7 cellular contexts compared by ENCODE assay signal in genomic region chr16:2884041-2884451, GRCh38.
DNase-seq lines count a peak whose midpoint lies in the region; ATAC-seq and TF ChIP-seq lines count a peak whose summit lies in the region.

No MANE protein-coding gene starts in this region.

- peak overlapping the region; percentile 74 to 90 for H3K27ac Mint-ChIP-seq in stimulated activated naive CD8-positive, alpha-beta T cell treated with anti-CD3 and anti-CD28 coated beads, Interleukin-15, amount 100 ng/mL, for 72 hours

- DNase-seq in HFF-Myc (ENCODE audit: extremely low read depth, low read depth) (no peak), WERI-Rb-1 (no peak), iPS DF 6.9 (ENCODE audit: low read depth, low spot score) (no peak), dedifferentiated amniotic fluid mesenchymal stem cell (ENCODE audit: extremely low spot score) (no peak), Ammon's horn (ENCODE audit: low spot score) (no peak), HuH-7.5 (ENCODE audit: low spot score) (no peak)
- DNase-seq in stimulated activated naive CD8-positive, alpha-beta T cell treated with anti-CD3 and anti-CD28 coated beads, Interleukin-15, amount 100 ng/mL, for 72 hours, result no peak

- ATAC-seq in stimulated activated naive CD8-positive, alpha-beta T cell treated with anti-CD3 and anti-CD28 coated beads, Interleukin-15, amount 100 ng/mL, for 72 hours, result no peak

- H3K9me3 Mint-ChIP-seq in stimulated activated naive CD8-positive, alpha-beta T cell treated with anti-CD3 and anti-CD28 coated beads, Interleukin-15, amount 100 ng/mL, for 72 hours, result peaks cover 3 to 7% of the 10 kb centered on the region in 2 donors

- no peaks in the 10 kb centered on the region for H3K27me3 Mint-ChIP-seq in stimulated activated naive CD8-positive, alpha-beta T cell treated with anti-CD3 and anti-CD28 coated beads, Interleukin-15, amount 100 ng/mL, for 72 hours

- peak overlapping the region; percentile 94 to 96 for H3K4me3 Mint-ChIP-seq in stimulated activated naive CD8-positive, alpha-beta T cell treated with anti-CD3 and anti-CD28 coated beads, Interleukin-15, amount 100 ng/mL, for 72 hours

- H3K27ac ChIP-seq in WERI-Rb-1 (no peak overlapping the region), iPS DF 6.9 (ENCODE audit: low read length) (no peak overlapping the region)

- H3K4me1 Mint-ChIP-seq in stimulated activated naive CD8-positive, alpha-beta T cell treated with anti-CD3 and anti-CD28 coated beads, Interleukin-15, amount 100 ng/mL, for 72 hours, result peaks cover 9% of the 10 kb centered on the region

- H3K4me1 ChIP-seq in iPS DF 6.9 (ENCODE audit: control insufficient read depth, insufficient read depth, low read length), result 0 out of 2 replicates have a peak, but pooled peaks cover 2% of the 10 kb centered on the region

- H3K27me3 ChIP-seq in WERI-Rb-1 (ENCODE audit: insufficient read depth, low read depth, severe bottlenecking) (no peaks in the 10 kb centered on the region), iPS DF 6.9 (ENCODE audit: control insufficient read depth, insufficient read depth, low read length) (no peaks in the 10 kb centered on the region)

- H3K9me3 ChIP-seq in WERI-Rb-1 (ENCODE audit: severe bottlenecking) (peaks cover 8% of the 10 kb centered on the region), iPS DF 6.9 (ENCODE audit: control insufficient read depth, insufficient read depth, low read length) (no peaks in the 10 kb centered on the region)

- no CpG with 5 or more reads among the region's 18 CpGs for WGBS in iPS DF 6.9 (ENCODE audit: insufficient coverage, insufficient read length)

- H3K4me3 ChIP-seq in HFF-Myc (replicated peaks; ENCODE audit: low read depth, low read length) (peak overlapping the region; percentile 83), WERI-Rb-1 (ENCODE audit: low read depth, low read length) (peak overlapping the region; percentile 85), iPS DF 6.9 (ENCODE audit: low read length) (peak overlapping the region; percentile 62; the same call in 1 of the 2 replicates)

- H3K36me3 ChIP-seq in WERI-Rb-1, result no peaks in the 10 kb centered on the region
- H3K36me3 ChIP-seq in iPS DF 6.9 (ENCODE audit: control insufficient read depth, insufficient read depth, low read length), result no peaks in the 10 kb centered on the region

- TF ChIP-seq CTCF in HFF-Myc (IDR thresholded peaks at IDR 0.05; ENCODE audit: low read depth, low read length, missing control alignments) (no peak), WERI-Rb-1 (IDR thresholded peaks at IDR 0.05; ENCODE audit: low read depth, low read length) (no peak)
